35 cellular contexts compared by ENCODE assay signal in the genomic region with DNA sequence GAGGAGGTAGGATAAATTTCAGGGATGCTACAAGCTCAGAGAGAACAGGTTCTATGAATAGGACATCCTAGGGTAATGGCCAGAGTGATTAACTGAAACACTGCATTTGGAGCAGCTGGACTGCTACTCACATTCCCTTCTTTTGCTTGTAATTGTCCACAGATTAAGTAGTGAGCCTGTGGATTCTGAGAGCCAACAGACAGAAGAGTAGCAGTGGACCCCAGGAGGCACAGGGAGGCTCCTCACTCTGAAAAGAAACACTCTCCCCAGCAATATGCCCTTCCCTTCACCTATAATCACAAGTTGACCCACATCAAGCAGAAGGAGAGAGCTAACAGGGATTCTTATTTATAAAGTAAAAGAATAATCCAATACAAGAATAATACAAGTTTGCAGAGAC.
"Had no signal": no experiment of that assay in that cellular context is flagged by ENCODE, and none has a peak within 500 bp of the region (broad histone marks: within the 10 kb centered on the region; RNA-seq: fewer than 3 reads in every experiment).

No MANE protein-coding gene starts in this region.

- H3K4me2 ChIP-seq: hepatocyte, smooth muscle cell had no signal

- DNase-seq: activated CD4-positive, alpha-beta memory T cell treated with anti-CD3 and anti-CD28 coated beads for 36 hours; activated CD4-positive, alpha-beta T cell treated with anti-CD3 and anti-CD28 coated beads, Interleukin-2, amount 10 ng/mL, durations not matched to agents 24 days and 14 days; activated CD4-positive, CD25-positive, alpha-beta regulatory T cell treated with anti-CD3 and anti-CD28 coated beads, Interleukin-2, amount 50 U/mL, for 72 hours; activated CD8-positive, alpha-beta memory T cell treated with anti-CD3 and anti-CD28 coated beads, Interleukin-2, amount 50 U/mL, for 4 hours; activated effector memory CD4-positive, alpha-beta T cell treated with anti-CD3 and anti-CD28 coated beads, Interleukin-2, amount 50 U/mL, for 16 hours; activated naive CD4-positive, alpha-beta T cell treated with anti-CD3 and anti-CD28 coated beads for 36 hours; activated naive CD8-positive, alpha-beta T cell treated with anti-CD3 and anti-CD28 coated beads for 36 hours; activated T-cell treated with anti-CD3 and anti-CD28 coated beads, Interleukin-2, amount 50 U/mL, for 1 hour; cerebellar nuclear complex; colonic mucosa; effector memory CD4-positive, alpha-beta T cell; gastrocnemius medialis; left cardiac atrium; left ventricle myocardium superior; mucosa of descending colon; pancreas; stimulated activated CD4-positive, alpha-beta T cell treated with anti-CD3 and anti-CD28 coated beads, Interleukin-1b, Interleukin-23, amount 100 ng/mL, for 48 hours; stimulated activated CD4-positive, alpha-beta T cell treated with anti-CD3 and anti-CD28 coated beads, Interleukin-4, amount 100 ng/mL, for 4 hours; stimulated activated CD8-positive, alpha-beta memory T cell treated with anti-CD3 and anti-CD28 coated beads, Interleukin-4, amount 100 ng/mL, for 48 hours; stomach; T-helper 9 cell; thyroid gland; upper lobe of left lung had no signal

- H3K9me3 Mint-ChIP-seq: activated T-helper 1 cell treated with anti-CD3 and anti-CD28 coated beads, Interleukin-12 subunit alpha, Interleukin-12 subunit beta, Interleukin-2, Interleukin-4 antibody, amounts not matched to agents 30 ng/mL and 10 ng/mL and 1 ng/mL, durations not matched to agents 14 hours and 24 hours and 36 hours had no signal

- H3K27me3 Mint-ChIP-seq: stimulated activated memory B cell treated with anti-CD40 and anti-IgM and Interleukin-4, amounts not matched to agents 10 μg/mL and 1 μg/mL and 100 μg/mL, for 72 hours had no signal

- H3K27me3 ChIP-seq: ascending aorta, cardiac muscle cell, colonic mucosa, gastrocnemius medialis, pancreas, right atrium auricular region, stomach, thyroid gland, upper lobe of left lung had no signal

- H3K9me3 ChIP-seq: ascending aorta, colonic mucosa, mucosa of descending colon, pancreas, prostate gland, thyroid gland, upper lobe of left lung had no signal

- FAIRE-seq: keratinocyte, pancreas had no signal

- H2AFZ ChIP-seq: hepatocyte had no signal

- H3K4me1 Mint-ChIP-seq: activated CD4-positive, alpha-beta T cell treated with anti-CD3 and anti-CD28 coated beads, Interleukin-2, amount 10 ng/mL, durations not matched to agents 24 days and 14 days; activated naive CD8-positive, alpha-beta T cell treated with anti-CD3 and anti-CD28 coated beads for 36 hours had no signal

- H3K36me3 Mint-ChIP-seq: activated CD4-positive, alpha-beta memory T cell treated with anti-CD3 and anti-CD28 coated beads for 36 hours; activated naive CD8-positive, alpha-beta T cell treated with anti-CD3 and anti-CD28 coated beads for 36 hours; brain; stimulated activated memory B cell treated with anti-CD40 and anti-IgM and Interleukin-4, amounts not matched to agents 10 μg/mL and 1 μg/mL and 100 μg/mL, for 72 hours had no signal

- H3K4me3 ChIP-seq: ascending aorta, cardiac muscle cell, colonic mucosa, gastrocnemius medialis, hepatocyte, mucosa of descending colon, pancreas, prostate gland, right atrium auricular region, smooth muscle cell, stomach, thyroid gland, upper lobe of left lung had no signal

- H3K27ac ChIP-seq: ascending aorta, cardiac muscle cell, colonic mucosa, gastrocnemius medialis, hepatocyte, pancreas, prostate gland, right atrium auricular region, stomach, thyroid gland, upper lobe of left lung, VCaP had no signal

- H3K4me1 ChIP-seq: ascending aorta, colonic mucosa, pancreas, prostate gland, right atrium auricular region, thyroid gland, upper lobe of left lung had no signal

- H3K36me3 ChIP-seq: ascending aorta, cardiac muscle cell, colonic mucosa, gastrocnemius medialis, pancreas, prostate gland, right atrium auricular region, stomach, thyroid gland, upper lobe of left lung had no signal

- H3K79me2 ChIP-seq: hepatocyte had no signal

- H3K4me3 Mint-ChIP-seq: activated CD4-positive, alpha-beta memory T cell treated with anti-CD3 and anti-CD28 coated beads for 36 hours; activated CD4-positive, alpha-beta T cell treated with anti-CD3 and anti-CD28 coated beads, Interleukin-2, amount 10 ng/mL, durations not matched to agents 24 days and 14 days; activated naive CD4-positive, alpha-beta T cell treated with anti-CD3 and anti-CD28 coated beads for 36 hours; activated naive CD8-positive, alpha-beta T cell treated with anti-CD3 and anti-CD28 coated beads for 36 hours; activated T-helper 1 cell treated with anti-CD3 and anti-CD28 coated beads, Interleukin-12 subunit alpha, Interleukin-12 subunit beta, Interleukin-2, Interleukin-4 antibody, amounts not matched to agents 30 ng/mL and 10 ng/mL and 1 ng/mL, durations not matched to agents 14 hours and 24 hours and 36 hours; brain; natural killer cell treated with Interleukin-12 subunit alpha and Interleukin-12 subunit beta and Interleukin-15 and Interleukin-18, amount 100 ng/mL, for 72 hours; stimulated activated memory B cell treated with anti-CD40 and anti-IgM and Interleukin-4, amounts not matched to agents 10 μg/mL and 1 μg/mL and 100 μg/mL, for 72 hours had no signal

- H3K27ac Mint-ChIP-seq: activated CD4-positive, alpha-beta memory T cell treated with anti-CD3 and anti-CD28 coated beads for 36 hours; activated CD4-positive, alpha-beta T cell treated with anti-CD3 and anti-CD28 coated beads, Interleukin-2, amount 10 ng/mL, durations not matched to agents 24 days and 14 days; activated naive CD4-positive, alpha-beta T cell treated with anti-CD3 and anti-CD28 coated beads for 36 hours; activated naive CD8-positive, alpha-beta T cell treated with anti-CD3 and anti-CD28 coated beads for 36 hours; activated T-helper 1 cell treated with anti-CD3 and anti-CD28 coated beads, Interleukin-12 subunit alpha, Interleukin-12 subunit beta, Interleukin-2, Interleukin-4 antibody, amounts not matched to agents 30 ng/mL and 10 ng/mL and 1 ng/mL, durations not matched to agents 14 hours and 24 hours and 36 hours; brain; natural killer cell treated with Interleukin-12 subunit alpha and Interleukin-12 subunit beta and Interleukin-15 and Interleukin-18, amount 100 ng/mL, for 72 hours; stimulated activated memory B cell treated with anti-CD40 and anti-IgM and Interleukin-4, amounts not matched to agents 10 μg/mL and 1 μg/mL and 100 μg/mL, for 72 hours had no signal
